In the genomic region with DNA sequence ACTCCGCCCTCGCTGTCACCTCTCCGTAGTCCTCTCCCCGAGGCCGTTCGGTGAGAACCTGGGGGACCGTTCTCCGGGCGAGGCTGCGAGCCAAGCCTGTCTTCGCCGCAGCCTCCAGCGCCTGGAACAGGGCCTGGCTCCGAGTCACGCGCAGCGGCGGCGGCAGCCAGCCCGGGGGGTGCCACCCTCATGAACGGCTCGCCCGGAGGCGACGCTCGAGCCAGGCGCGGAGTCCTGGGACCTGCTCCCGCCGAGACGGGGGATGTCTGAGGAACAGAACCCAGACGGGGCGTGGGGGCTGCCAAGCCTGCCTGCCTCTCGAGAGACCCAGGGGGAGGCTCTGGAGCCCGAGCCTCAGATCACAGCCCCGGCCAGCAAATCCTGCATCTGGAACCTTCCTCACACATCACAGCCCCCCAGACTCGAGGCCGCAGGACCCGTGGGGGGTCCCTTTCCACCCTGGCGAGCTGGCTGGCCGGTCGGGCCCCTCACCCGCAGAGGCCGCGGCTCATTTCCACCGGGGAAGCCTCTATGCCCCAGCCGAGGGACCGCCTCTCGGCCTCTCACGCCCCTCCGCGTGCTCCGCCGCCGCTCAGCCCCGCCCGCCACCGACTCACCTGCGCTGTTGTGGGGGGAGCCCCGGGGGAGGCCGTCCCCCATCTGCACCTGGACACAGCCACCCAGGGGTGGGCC, we compare ENCODE assay signal across 8 cellular contexts.
DNase-seq lines count a peak whose midpoint lies in the region; ATAC-seq and TF ChIP-seq lines count a peak whose summit lies in the region.

No MANE protein-coding gene starts in this region.

- no peak for TF ChIP-seq CTCF in tibial artery (IDR thresholded peaks at IDR 0.05)

- H3K4me1 Mint-ChIP-seq in central memory CD8-positive, alpha-beta T cell = peaks cover 24% of the 10 kb centered on the region

- no peak overlapping the region for H3K27ac ChIP-seq in tibial artery

- H3K9me3 ChIP-seq in tibial artery = no peaks in the 10 kb centered on the region

- H3K27me3 Mint-ChIP-seq in central memory CD8-positive, alpha-beta T cell = peaks cover 42% of the 10 kb centered on the region

- H3K4me3 ChIP-seq in tibial artery = peak overlapping the region; percentile 21 to 43

- H3K36me3 Mint-ChIP-seq in central memory CD8-positive, alpha-beta T cell (ENCODE audit: insufficient read depth) = peaks cover 5% of the 10 kb centered on the region

- H3K27me3 ChIP-seq in tibial artery = peaks cover 8 to 70% of the 10 kb centered on the region in 2 donors

- peak overlapping the region; percentile 38 for H3K27ac Mint-ChIP-seq in central memory CD8-positive, alpha-beta T cell (ENCODE audit: low read depth)

- DNase-seq in AG08395 (ENCODE audit: low spot score) (peak; percentile 56), NAMALWA (ENCODE audit: low spot score) (peak; percentile 13), medulla oblongata (ENCODE audit: extremely low spot score) (peak; percentile 78), tibial artery (peak in 1 of 2 donors; percentile 76), GM19240 (ENCODE audit: insufficient read length, low spot score) (no peak), NOMO-1 (lab: John Stamatoyannopoulos, UW; ENCODE audit: unreplicated experiment in 2 of 2) (no peak)
- DNase-seq in central memory CD8-positive, alpha-beta T cell (ENCODE audit: low spot score in 2 of 2) = no peak

- peak overlapping the region; percentile 68 for H3K4me3 Mint-ChIP-seq in central memory CD8-positive, alpha-beta T cell

- peaks cover 0 to 40% (median 34%) of the 10 kb centered on the region in 4 donors for H3K4me1 ChIP-seq in tibial artery

- H3K36me3 ChIP-seq in tibial artery = peaks cover 0 to 21% (median 2%) of the 10 kb centered on the region in 3 donors

- peak; percentile 41 for ATAC-seq in central memory CD8-positive, alpha-beta T cell (replicated peaks; ENCODE audit: extremely low read depth, poor library complexity, severe bottlenecking)
- no peak for ATAC-seq in HG02759 (IDR thresholded peaks at IDR 0.05; ENCODE audit: unreplicated experiment)

- no peaks in the 10 kb centered on the region for H3K9me3 Mint-ChIP-seq in central memory CD8-positive, alpha-beta T cell

- intact Hi-C loops in tibial artery (cut with DNase I; ENCODE audit: low total_unique reads) = no loop called here

Comparison
In these comparisons a context has a peak if more than half of its experiments do, and no peak if none do; other contexts are left out.
1. DNase-seq: peak in AG08395 (single experiment), NAMALWA (single experiment) and medulla oblongata (single experiment); none in central memory CD8-positive, alpha-beta T cell (0 of 2), GM19240 (single experiment) and NOMO-1 (0 of 2).